Comparison of ENCODE assay signal across 22 cellular contexts in genomic region chr5:178261666-178262600, GRCh38. TPM values are rescaled to one million over a fixed set of nuclear protein-coding genes. Genes with fewer than 3 reads are reported as not detected.
A peak's percentile ranks its signal among the peaks of the same experiment; 100 is the strongest.
DNase-seq lines count a peak whose midpoint lies in the region; ATAC-seq and TF ChIP-seq lines count a peak whose summit lies in the region.
"Had no signal": no experiment of that assay in that cellular context is flagged by ENCODE, and none has a peak within 500 bp of the region (broad histone marks: within the 10 kb centered on the region; RNA-seq: fewer than 3 reads in every experiment).

No MANE protein-coding gene starts in this region.

- H3K27me3 Mint-ChIP-seq in activated naive CD8-positive, alpha-beta T cell treated with anti-CD3 and anti-CD28 coated beads, Interleukin-2, amount 10 ng/mL, durations not matched to agents 7 days and 5 days: no peaks in the 10 kb centered on the region
- H3K27me3 Mint-ChIP-seq in activated naive CD8-positive, alpha-beta T cell treated with anti-CD3 and anti-CD28 coated beads for 36 hours: no peaks in the 10 kb centered on the region
- no peaks in the 10 kb centered on the region for H3K27me3 Mint-ChIP-seq in dendritic cell treated with granulocyte-macrophage colony-stimulating factor and Interleukin-4, amounts not matched to agents 40 ng/mL and 50 ng/mL, for 4 days
- H3K27me3 Mint-ChIP-seq in neural crest cell (ENCODE audit: low read depth): no peaks in the 10 kb centered on the region
- no peaks in the 10 kb centered on the region for H3K27me3 Mint-ChIP-seq in T-helper 2 cell treated with Interferon-gamma antibody and Interleukin-4, amounts not matched to agents 5 μg/mL and 100 μg/mL, for 36 hours (ENCODE audit: low read depth)

- POLR2A ChIA-PET in activated naive CD8-positive, alpha-beta T cell treated with anti-CD3 and anti-CD28 coated beads, Interleukin-2, amount 10 ng/mL, durations not matched to agents 7 days and 5 days (lab: Charles Lee): no interaction called here

- intact Hi-C loops in dendritic cell treated with granulocyte-macrophage colony-stimulating factor and Interleukin-4, amounts not matched to agents 40 ng/mL and 50 ng/mL, for 4 days (cut with micrococcal nuclease): no loop called here

- H3K4me1 Mint-ChIP-seq in activated naive CD8-positive, alpha-beta T cell treated with anti-CD3 and anti-CD28 coated beads, Interleukin-2, amount 10 ng/mL, durations not matched to agents 7 days and 5 days: peaks cover 18% of the 10 kb centered on the region
- H3K4me1 Mint-ChIP-seq in activated naive CD8-positive, alpha-beta T cell treated with anti-CD3 and anti-CD28 coated beads for 36 hours: no peaks in the 10 kb centered on the region
- no peaks in the 10 kb centered on the region for H3K4me1 Mint-ChIP-seq in dendritic cell treated with granulocyte-macrophage colony-stimulating factor and Interleukin-4, amounts not matched to agents 40 ng/mL and 50 ng/mL, for 4 days (ENCODE audit: low read depth)
- no peaks in the 10 kb centered on the region for H3K4me1 Mint-ChIP-seq in neural crest cell
- H3K4me1 Mint-ChIP-seq in T-helper 2 cell treated with Interferon-gamma antibody and Interleukin-4, amounts not matched to agents 5 μg/mL and 100 μg/mL, for 36 hours (ENCODE audit: low read depth): peaks cover 1% of the 10 kb centered on the region
- H3K4me1 Mint-ChIP-seq: CD4-positive, CD25-positive, alpha-beta regulatory T cell; GM23338; H9 had no signal

- TF ChIP-seq CTCF in neural crest cell (conservative IDR thresholded peaks at IDR 0.05): no peak

- no peak for ATAC-seq in activated naive CD8-positive, alpha-beta T cell treated with anti-CD3 and anti-CD28 coated beads, Interleukin-2, amount 10 ng/mL, durations not matched to agents 7 days and 5 days (ENCODE audit: low read depth)
- ATAC-seq: GM12878, GM23338, K562 had no signal

- H3K9me3 Mint-ChIP-seq in activated naive CD8-positive, alpha-beta T cell treated with anti-CD3 and anti-CD28 coated beads, Interleukin-2, amount 10 ng/mL, durations not matched to agents 7 days and 5 days: peaks cover 3% of the 10 kb centered on the region
- H3K9me3 Mint-ChIP-seq in activated naive CD8-positive, alpha-beta T cell treated with anti-CD3 and anti-CD28 coated beads for 36 hours: peaks cover 2% of the 10 kb centered on the region
- no peaks in the 10 kb centered on the region for H3K9me3 Mint-ChIP-seq in dendritic cell treated with granulocyte-macrophage colony-stimulating factor and Interleukin-4, amounts not matched to agents 40 ng/mL and 50 ng/mL, for 4 days
- no peaks in the 10 kb centered on the region for H3K9me3 Mint-ChIP-seq in neural crest cell
- no peaks in the 10 kb centered on the region for H3K9me3 Mint-ChIP-seq in T-helper 2 cell treated with Interferon-gamma antibody and Interleukin-4, amounts not matched to agents 5 μg/mL and 100 μg/mL, for 36 hours

- H3K27ac Mint-ChIP-seq in activated naive CD8-positive, alpha-beta T cell treated with anti-CD3 and anti-CD28 coated beads, Interleukin-2, amount 10 ng/mL, durations not matched to agents 7 days and 5 days: peak overlapping the region; percentile 42
- H3K27ac Mint-ChIP-seq in activated naive CD8-positive, alpha-beta T cell treated with anti-CD3 and anti-CD28 coated beads for 36 hours: no peak overlapping the region
- peak overlapping the region; percentile 0 for H3K27ac Mint-ChIP-seq in dendritic cell treated with granulocyte-macrophage colony-stimulating factor and Interleukin-4, amounts not matched to agents 40 ng/mL and 50 ng/mL, for 4 days
- H3K27ac Mint-ChIP-seq in neural crest cell (ENCODE audit: unreplicated experiment): peak overlapping the region; percentile 43
- no peak overlapping the region for H3K27ac Mint-ChIP-seq in T-helper 2 cell treated with Interferon-gamma antibody and Interleukin-4, amounts not matched to agents 5 μg/mL and 100 μg/mL, for 36 hours
- H3K27ac Mint-ChIP-seq: GM23338 had no signal

- no peak for DNase-seq in activated naive CD8-positive, alpha-beta T cell treated with anti-CD3 and anti-CD28 coated beads, Interleukin-2, amount 10 ng/mL, durations not matched to agents 7 days and 5 days
- DNase-seq in activated naive CD8-positive, alpha-beta T cell treated with anti-CD3 and anti-CD28 coated beads for 36 hours: no peak
- DNase-seq in neural crest cell (ENCODE audit: low read depth, low spot score): no peak
- DNase-seq in T-helper 2 cell treated with Interferon-gamma antibody and Interleukin-4, amounts not matched to agents 5 μg/mL and 100 μg/mL, for 36 hours (ENCODE audit: low spot score): no peak
- DNase-seq in DMS 273 (lab: John Stamatoyannopoulos, UW; ENCODE audit: unreplicated experiment): no peak
- no peak for DNase-seq in NCI-H748 (lab: John Stamatoyannopoulos, UW; ENCODE audit: unreplicated experiment)
- DNase-seq: CD4-positive, CD25-positive, alpha-beta regulatory T cell; GDM1; H9; Kasumi-1; MG63; NCI-H1105 treated with DMSO at 0.1 percent for 48 hours; NCI-H2029; NCI-H446; NCI-H526; PC-9; RPMI8226; SHP77 treated with DMSO at 0.1 percent for 48 hours had no signal

- peaks cover 1% of the 10 kb centered on the region for H3K36me3 Mint-ChIP-seq in activated naive CD8-positive, alpha-beta T cell treated with anti-CD3 and anti-CD28 coated beads, Interleukin-2, amount 10 ng/mL, durations not matched to agents 7 days and 5 days
- H3K36me3 Mint-ChIP-seq in activated naive CD8-positive, alpha-beta T cell treated with anti-CD3 and anti-CD28 coated beads for 36 hours: no peaks in the 10 kb centered on the region
- no peaks in the 10 kb centered on the region for H3K36me3 Mint-ChIP-seq in dendritic cell treated with granulocyte-macrophage colony-stimulating factor and Interleukin-4, amounts not matched to agents 40 ng/mL and 50 ng/mL, for 4 days (ENCODE audit: low read depth)
- H3K36me3 Mint-ChIP-seq in neural crest cell (ENCODE audit: low read depth): peaks cover 2% of the 10 kb centered on the region
- H3K36me3 Mint-ChIP-seq in T-helper 2 cell treated with Interferon-gamma antibody and Interleukin-4, amounts not matched to agents 5 μg/mL and 100 μg/mL, for 36 hours (ENCODE audit: low read depth): no peaks in the 10 kb centered on the region
- H3K36me3 Mint-ChIP-seq: CD4-positive, CD25-positive, alpha-beta regulatory T cell had no signal

- no peak overlapping the region for H3K4me3 Mint-ChIP-seq in activated naive CD8-positive, alpha-beta T cell treated with anti-CD3 and anti-CD28 coated beads, Interleukin-2, amount 10 ng/mL, durations not matched to agents 7 days and 5 days
- no peak overlapping the region for H3K4me3 Mint-ChIP-seq in activated naive CD8-positive, alpha-beta T cell treated with anti-CD3 and anti-CD28 coated beads for 36 hours
- no peak overlapping the region for H3K4me3 Mint-ChIP-seq in dendritic cell treated with granulocyte-macrophage colony-stimulating factor and Interleukin-4, amounts not matched to agents 40 ng/mL and 50 ng/mL, for 4 days
- no peak overlapping the region for H3K4me3 Mint-ChIP-seq in neural crest cell
- no peak overlapping the region for H3K4me3 Mint-ChIP-seq in T-helper 2 cell treated with Interferon-gamma antibody and Interleukin-4, amounts not matched to agents 5 μg/mL and 100 μg/mL, for 36 hours
- H3K4me3 Mint-ChIP-seq: CD4-positive, CD25-positive, alpha-beta regulatory T cell; GM23338; H9 had no signal

RNA-seq across cellular contexts. Expression of gene PHYKPL, which starts 29.3 kb away (rescaled TPM):
- 100 to 1,000 TPM; 158 to 165 TPM for total RNA-seq in activated naive CD8-positive, alpha-beta T cell treated with anti-CD3 and anti-CD28 coated beads, Interleukin-2, amount 10 ng/mL, durations not matched to agents 7 days and 5 days
- total RNA-seq in activated naive CD8-positive, alpha-beta T cell treated with anti-CD3 and anti-CD28 coated beads for 36 hours: 10 to 100 TPM; 47.4 to 54.8 TPM
- 53.9 and 55.7 TPM in 2 replicates for total RNA-seq in neural crest cell

RNA-seq across cellular contexts. Expression of gene HNRNPAB, which starts 57.6 kb away (rescaled TPM):
- total RNA-seq in activated naive CD8-positive, alpha-beta T cell treated with anti-CD3 and anti-CD28 coated beads, Interleukin-2, amount 10 ng/mL, durations not matched to agents 7 days and 5 days: 100 to 1,000 TPM; 183 to 198 TPM
- 100 to 1,000 TPM; 599 to 600 TPM for total RNA-seq in activated naive CD8-positive, alpha-beta T cell treated with anti-CD3 and anti-CD28 coated beads for 36 hours
- total RNA-seq in neural crest cell: 464 and 466 TPM in 2 replicates

Comparison
In these comparisons a context has a peak if more than half of its experiments do, and no peak if none do; other contexts are left out.
1. H3K27ac Mint-ChIP-seq: peak in activated naive CD8-positive, alpha-beta T cell treated with anti-CD3 and anti-CD28 coated beads, Interleukin-2, amount 10 ng/mL, durations not matched to agents 7 days and 5 days (single experiment), dendritic cell treated with granulocyte-macrophage colony-stimulating factor and Interleukin-4, amounts not matched to agents 40 ng/mL and 50 ng/mL, for 4 days (single experiment) and neural crest cell (single experiment); none in activated naive CD8-positive, alpha-beta T cell treated with anti-CD3 and anti-CD28 coated beads for 36 hours (single experiment) and T-helper 2 cell treated with Interferon-gamma antibody and Interleukin-4, amounts not matched to agents 5 μg/mL and 100 μg/mL, for 36 hours (single experiment).